In the genomic region with DNA sequence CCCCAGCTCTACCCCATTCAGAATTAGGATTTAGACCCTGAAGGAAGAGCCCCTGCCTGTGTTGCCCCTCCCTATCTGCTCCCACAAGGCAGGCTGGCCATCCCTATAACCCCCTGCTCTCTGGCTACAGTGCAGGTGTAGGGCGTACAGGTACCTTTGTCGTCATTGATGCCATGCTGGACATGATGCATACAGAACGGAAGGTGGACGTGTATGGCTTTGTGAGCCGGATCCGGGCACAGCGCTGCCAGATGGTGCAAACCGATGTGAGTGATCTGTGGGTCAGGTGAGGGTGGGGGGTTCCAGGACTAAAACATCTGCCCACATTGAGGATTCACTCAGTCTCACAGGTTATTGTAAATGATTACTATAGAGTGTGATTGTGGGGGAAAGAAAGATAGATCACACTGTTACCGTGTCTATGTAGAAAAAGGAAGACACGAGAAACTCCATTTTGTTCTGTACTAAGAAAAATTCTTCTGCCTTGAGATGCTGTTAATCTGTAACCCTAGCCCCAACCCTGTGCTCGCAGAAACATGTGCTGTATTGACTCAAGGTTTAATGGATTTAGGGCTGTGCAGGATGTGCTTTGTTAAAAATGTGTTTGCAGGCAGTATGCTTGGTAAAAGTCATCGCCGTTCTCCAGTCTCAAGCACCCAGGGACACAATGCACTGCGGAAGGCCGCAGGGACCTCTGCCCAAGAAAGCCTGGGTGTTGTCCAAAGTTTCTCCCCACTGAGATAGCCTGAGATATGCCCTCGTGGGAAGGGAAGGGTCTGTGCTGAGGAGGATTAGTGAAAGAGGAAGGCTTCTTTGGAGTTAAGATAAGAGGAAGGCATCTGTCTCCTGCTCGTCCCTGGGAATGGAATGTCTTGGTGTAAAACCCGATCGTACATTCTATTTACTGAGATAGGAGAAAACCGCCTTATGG, we compare ENCODE assay signal across 9 cellular contexts. TPM values are rescaled to one million over a fixed set of nuclear protein-coding genes. Genes with fewer than 3 reads are reported as not detected.
"Had no signal": no experiment of that assay in that cellular context is flagged by ENCODE, and none has a peak within 500 bp of the region (broad histone marks: within the 10 kb centered on the region; RNA-seq: fewer than 3 reads in every experiment).

No MANE protein-coding gene starts in this region.

RNA-seq across cellular contexts. Expression of gene GNRH2, which starts 20.6 kb away (rescaled TPM):
- total RNA-seq: dermis blood vessel endothelial cell, frontal cortex, osteoblast, psoas muscle, right atrium auricular region, SJSA1, subcutaneous adipose tissue, upper lobe of right lung had no signal

RNA-seq across cellular contexts. Expression of gene OXT, which starts 48.6 kb away (rescaled TPM):
- total RNA-seq: aorta, dermis blood vessel endothelial cell, frontal cortex, osteoblast, psoas muscle, right atrium auricular region, SJSA1, upper lobe of right lung had no signal
